ENCODE assay signal across 8 cellular contexts in genomic region chr4:146342600-146343192, GRCh38.
DNase-seq lines count a peak whose midpoint lies in the region; ATAC-seq and TF ChIP-seq lines count a peak whose summit lies in the region.

No MANE protein-coding gene starts in this region.

- no peak overlapping the region for H3K4me3 Mint-ChIP-seq in MCF 10A (ENCODE audit: unreplicated experiment)

- CTCF ChIA-PET in MCF 10A (lab: Yijun Ruan, JAX): interaction anchor here (0.6 to 2.7 kb wide), 15 partner anchors 8 to 755 kb away, joined by 3 to 15 read pairs (median 5); partner anchors contain the start of gene SLC10A7

- ATAC-seq in HG02973 (IDR thresholded peaks at IDR 0.05; ENCODE audit: unreplicated experiment): no peak
- ATAC-seq in GM18511 (IDR thresholded peaks at IDR 0.05; ENCODE audit: unreplicated experiment): no peak

- no peak overlapping the region for H3K27ac Mint-ChIP-seq in MCF 10A (ENCODE audit: low read depth, unreplicated experiment)

- H3K36me3 Mint-ChIP-seq in MCF 10A (ENCODE audit: insufficient read depth, unreplicated experiment): peaks cover 4% of the 10 kb centered on the region

- no peaks in the 10 kb centered on the region for H3K4me1 Mint-ChIP-seq in MCF 10A (ENCODE audit: insufficient read depth, unreplicated experiment)

- TF ChIP-seq CTCF in MCF 10A (IDR thresholded peaks at IDR 0.05; ENCODE audit: unreplicated experiment): peak; percentile 61

- intact Hi-C loops in MCF 10A (cut with micrococcal nuclease): loop anchor here (2.0 to 5.0 kb wide), 2 partner anchors 180 to 754 kb away; partner anchors contain the start of gene SLC10A7

- H3K27me3 Mint-ChIP-seq in MCF 10A (ENCODE audit: insufficient read depth, unreplicated experiment): no peaks in the 10 kb centered on the region

- POLR2A ChIA-PET in MCF 10A (lab: Yijun Ruan, JAX): interaction anchor here (1.6 kb wide), 1 partner anchor 243 kb away, joined by 3 read pairs; no protein-coding TSS in a partner anchor

- no TSS peak for BruUV-seq in MCF 10A (replicated peaks; lab: Mats Ljungman, UMichigan)

- H3K9me3 Mint-ChIP-seq in MCF 10A (ENCODE audit: unreplicated experiment): no peaks in the 10 kb centered on the region

- DNase-seq in stimulated activated CD4-positive, alpha-beta T cell treated with anti-CD3 and anti-CD28 coated beads, Interleukin-12 subunit alpha, Interleukin-12 subunit beta, amount 100 ng/mL, for 4 hours: peak; percentile 5
- no peak for DNase-seq in stimulated activated CD4-positive, alpha-beta T cell treated with anti-CD3 and anti-CD28 coated beads, Interleukin-1b, Interleukin-23, amount 100 ng/mL, for 48 hours
- DNase-seq in NCI-H2227 (lab: John Stamatoyannopoulos, UW; ENCODE audit: unreplicated experiment) (peak; percentile 19), MCF 10A (ENCODE audit: unreplicated experiment) (peak; percentile 50), medulla oblongata (ENCODE audit: extremely low spot score) (peak; percentile 14), epidermal melanocyte (ENCODE audit: insufficient read length, low spot score) (no peak)

Comparison
In these comparisons a context has a peak if more than half of its experiments do, and no peak if none do; other contexts are left out.
1. DNase-seq: peak in stimulated activated CD4-positive, alpha-beta T cell treated with anti-CD3 and anti-CD28 coated beads, Interleukin-12 subunit alpha, Interleukin-12 subunit beta, amount 100 ng/mL, for 4 hours (single experiment), NCI-H2227 (single experiment), MCF 10A (single experiment) and medulla oblongata (single experiment); none in stimulated activated CD4-positive, alpha-beta T cell treated with anti-CD3 and anti-CD28 coated beads, Interleukin-1b, Interleukin-23, amount 100 ng/mL, for 48 hours (single experiment) and epidermal melanocyte (single experiment).